ENCODE assay signal across 9 cellular contexts in genomic region chr1:165444897-165445370, GRCh38. TPM values are rescaled to one million over a fixed set of nuclear protein-coding genes. Genes with fewer than 3 reads are reported as not detected.
DNase-seq lines count a peak whose midpoint lies in the region; ATAC-seq lines count a peak whose summit lies in the region.
"Had no signal": no experiment of that assay in that cellular context is flagged by ENCODE, and none has a peak within 500 bp of the region (broad histone marks: within the 10 kb centered on the region; RNA-seq: fewer than 3 reads in every experiment).

Gene RXRG (minus strand): TSS chr1:165445126. CDS start chr1:165444893, 233 bp downstream.

- peak within 1 kb of the TSS in 1 of 2 donors; percentile 43 for H3K4me3 Mint-ChIP-seq in activated T-cell treated with anti-CD3 and anti-CD28 coated beads, Interleukin-2, amount 50 U/mL, for 72 hours

- H3K9ac ChIP-seq in iPS-18a (ENCODE audit: low read length) = no peak within 1 kb of the TSS

- H3K27ac ChIP-seq in iPS-18a (ENCODE audit: low read length) = no peak within 1 kb of the TSS

- H3K36me3 ChIP-seq in iPS-18a (ENCODE audit: control insufficient read depth, low read depth, low read length) = no peaks in the 10 kb centered on the region

- H3K9me3 ChIP-seq in iPS-18a (ENCODE audit: control insufficient read depth, low read depth, low read length) = no peaks in the 10 kb centered on the region

- DNase-seq in Right ventricle myocardium inferior (ENCODE audit: missing footprints) (peak; percentile 74), cardiac septum (ENCODE audit: low spot score) (no peak)
- DNase-seq in activated T-cell treated with anti-CD3 and anti-CD28 coated beads, Interleukin-2, amount 50 U/mL, for 72 hours = peak; percentile 38
- peak; percentile 7 for DNase-seq in stimulated activated CD8-positive, alpha-beta memory T cell treated with anti-CD3 and anti-CD28 coated beads, Interleukin-2, amount 100 ng/mL, for 48 hours (ENCODE audit: low read depth in 2 of 2)

- peak within 1 kb of the TSS; percentile 52 for H3K4me3 ChIP-seq in iPS-18a (ENCODE audit: low read length)

- peaks cover 17% of the 10 kb centered on the region for H3K4me1 ChIP-seq in iPS-18a (ENCODE audit: control insufficient read depth, low read depth, low read length)

- H3K27me3 ChIP-seq in iPS-18a (ENCODE audit: control insufficient read depth, insufficient read depth, low read length) = peaks cover 82% of the 10 kb centered on the region

- H3K27me3 Mint-ChIP-seq in activated T-cell treated with anti-CD3 and anti-CD28 coated beads, Interleukin-2, amount 50 U/mL, for 72 hours (ENCODE audit: low read depth) = peaks cover 18% of the 10 kb centered on the region

- no peak within 1 kb of the TSS for H3K27ac Mint-ChIP-seq in activated T-cell treated with anti-CD3 and anti-CD28 coated beads, Interleukin-2, amount 50 U/mL, for 72 hours

- ATAC-seq in Right ventricle myocardium inferior = peak; percentile 67
- ATAC-seq in activated T-cell treated with anti-CD3 and anti-CD28 coated beads, Interleukin-2, amount 50 U/mL, for 72 hours (replicated peaks in 1 of 2) = peak; percentile 57 to 59
- ATAC-seq in GM21367 (IDR thresholded peaks at IDR 0.05; ENCODE audit: unreplicated experiment) = no peak
- ATAC-seq in HG03565 (IDR thresholded peaks at IDR 0.05; ENCODE audit: unreplicated experiment) = no peak
- ATAC-seq in HG02938 (IDR thresholded peaks at IDR 0.05; ENCODE audit: unreplicated experiment) = no peak

- no peaks in the 10 kb centered on the region for H3K36me3 Mint-ChIP-seq in activated T-cell treated with anti-CD3 and anti-CD28 coated beads, Interleukin-2, amount 50 U/mL, for 72 hours (ENCODE audit: insufficient read depth in 2 of 2)

- no peaks in the 10 kb centered on the region for H3K9me3 Mint-ChIP-seq in activated T-cell treated with anti-CD3 and anti-CD28 coated beads, Interleukin-2, amount 50 U/mL, for 72 hours

- intact Hi-C loops in Right ventricle myocardium inferior (cut with DNase I) = no loop called here
- intact Hi-C loops in cardiac septum (cut with DNase I) = no loop called here

- peaks cover 5% of the 10 kb centered on the region for H3K4me1 Mint-ChIP-seq in activated T-cell treated with anti-CD3 and anti-CD28 coated beads, Interleukin-2, amount 50 U/mL, for 72 hours (ENCODE audit: low read depth)

RNA-seq across cellular contexts. Expression of gene RXRG, which starts in this region (rescaled TPM):
- 3.1 TPM for total RNA-seq in Right ventricle myocardium inferior
- 5.1 TPM for total RNA-seq in cardiac septum
- not detected for total RNA-seq in activated T-cell treated with anti-CD3 and anti-CD28 coated beads, Interleukin-2, amount 50 U/mL, for 72 hours
- total RNA-seq: kidney epithelial cell had no signal

Comparison
In these comparisons a context has a peak if more than half of its experiments do, and no peak if none do; other contexts are left out.
1. Peak in DNase-seq and ATAC-seq in activated T-cell treated with anti-CD3 and anti-CD28 coated beads, Interleukin-2, amount 50 U/mL, for 72 hours; RNA of the gene not detected or under 1 TPM.